ENCODE assay signal across 34 cellular contexts in the genomic region with DNA sequence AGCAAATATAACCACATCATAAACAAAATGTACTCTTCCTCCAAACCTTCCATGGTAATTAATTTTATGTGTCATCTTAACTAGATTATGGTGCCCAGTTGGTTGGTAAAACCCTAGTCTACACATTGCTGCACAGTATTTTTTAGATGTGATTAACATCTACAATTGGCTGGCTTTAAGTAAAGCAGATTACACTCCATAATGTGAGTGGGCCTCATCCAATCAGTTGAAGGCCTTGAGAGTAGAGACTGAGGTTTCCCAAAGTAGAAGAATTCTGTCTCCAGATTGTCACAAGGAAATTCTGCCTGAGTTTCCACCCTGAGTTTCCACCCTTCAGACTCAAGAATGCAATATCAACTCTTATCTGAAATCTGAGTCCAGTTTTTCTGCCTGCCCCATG.
"Had no signal": no experiment of that assay in that cellular context is flagged by ENCODE, and none has a peak within 500 bp of the region (broad histone marks: within the 10 kb centered on the region; RNA-seq: fewer than 3 reads in every experiment).

No MANE protein-coding gene starts in this region.

- H3K27ac ChIP-seq: adrenal gland, body of pancreas, brain microvascular endothelial cell, breast epithelium, VCaP had no signal

- H3K9me3 ChIP-seq: adrenal gland, body of pancreas, breast epithelium had no signal

- H3K4me3 ChIP-seq: adrenal gland, body of pancreas, breast epithelium had no signal

- H3K4me1 ChIP-seq: adrenal gland, body of pancreas, breast epithelium had no signal

- H3K27me3 ChIP-seq: adrenal gland, body of pancreas, brain microvascular endothelial cell, breast epithelium had no signal

- DNase-seq: activated B cell treated with CpG ODN at 0.5 μM for 24 hours; activated CD4-positive, alpha-beta memory T cell treated with anti-CD3 and anti-CD28 coated beads for 36 hours; activated CD4-positive, alpha-beta T cell treated with anti-CD3 and anti-CD28 coated beads for 4 hours; activated CD4-positive, alpha-beta T cell treated with anti-CD3 and anti-CD28 coated beads, Interleukin-2, amount 10 ng/mL, durations not matched to agents 24 days and 14 days; activated CD4-positive, alpha-beta T cell treated with anti-CD3 and anti-CD28 coated beads, Interleukin-2, amount 50 U/mL, for 1 hour; activated CD4-positive, alpha-beta T cell treated with anti-CD3 and anti-CD28 coated beads, Interleukin-2, amount 50 U/mL, for 4 hours; activated CD4-positive, CD25-positive, alpha-beta regulatory T cell treated with anti-CD3 and anti-CD28 coated beads, Interleukin-2, amount 50 U/mL, for 72 hours; activated CD8-positive, alpha-beta memory T cell treated with anti-CD3 and anti-CD28 coated beads, Interleukin-2, amount 50 U/mL, for 4 hours; activated CD8-positive, alpha-beta T cell treated with anti-CD3 and anti-CD28 coated beads for 36 hours; activated effector memory CD4-positive, alpha-beta T cell treated with anti-CD3 and anti-CD28 coated beads, Interleukin-2, amount 50 U/mL, for 16 hours; activated gamma-delta T cell treated with Interleukin-2 at 50 U/mL for 16 hours; activated naive CD4-positive, alpha-beta T cell; activated naive CD4-positive, alpha-beta T cell treated with anti-CD3 and anti-CD28 coated beads for 36 hours; activated naive CD4-positive, alpha-beta T cell treated with anti-CD3 and anti-CD28 coated beads, Interleukin-2, amount 50 U/mL, for 16 hours; activated naive CD8-positive, alpha-beta T cell treated with anti-CD3 and anti-CD28 coated beads for 36 hours; activated T-cell treated with anti-CD3 and anti-CD28 coated beads for 4 hours; activated T-cell treated with anti-CD3 and anti-CD28 coated beads, Interleukin-2, amount 50 U/mL, for 1 hour; activated T-cell treated with anti-CD3 and anti-CD28 coated beads, Interleukin-2, amount 50 U/mL, for 4 hours; activated T-cell treated with anti-CD3 and anti-CD28 coated beads, Interleukin-2, amount 50 U/mL, for 72 hours; adrenal gland; amniotic stem cell; aorta; body of pancreas; brain microvascular endothelial cell; cerebellar nuclear complex; T-helper 1 cell; T-helper 2 cell; T-helper 9 cell had no signal

- FAIRE-seq: astrocyte, TTC549 had no signal

- ATAC-seq: activated CD8-positive, alpha-beta T cell treated with anti-CD3 and anti-CD28 coated beads for 36 hours; activated naive CD4-positive, alpha-beta T cell treated with anti-CD3 and anti-CD28 coated beads, Interleukin-2, amount 50 U/mL, for 72 hours; activated T-cell treated with anti-CD3 and anti-CD28 coated beads, Interleukin-2, amount 50 U/mL, for 4 hours; activated T-cell treated with anti-CD3 and anti-CD28 coated beads, Interleukin-2, amount 50 U/mL, for 72 hours; activated T-helper 17 cell treated with anti-CD3 and anti-CD28 coated beads, Interleukin-2, amount 50 U/mL, for 72 hours; body of pancreas had no signal

- H3K36me3 ChIP-seq: adrenal gland, brain microvascular endothelial cell, breast epithelium had no signal
